ENCODE assay signal across 1 cellular context in genomic region chr6:52670502-52671409, GRCh38.
A peak's percentile ranks its signal among the peaks of the same experiment; 100 is the strongest.
TF ChIP-seq lines count a peak whose summit lies in the region.

Gene TMEM14A (plus strand): TSS chr6:52671113. CDS start chr6:52677103, 5,990 bp downstream.

TF ChIP-seq in GM12878, 131 proteins besides CTCF, POLR2A, EP300 and RAD21 (continued from another document and continues in another):
- TF ChIP-seq, protein P1, sequence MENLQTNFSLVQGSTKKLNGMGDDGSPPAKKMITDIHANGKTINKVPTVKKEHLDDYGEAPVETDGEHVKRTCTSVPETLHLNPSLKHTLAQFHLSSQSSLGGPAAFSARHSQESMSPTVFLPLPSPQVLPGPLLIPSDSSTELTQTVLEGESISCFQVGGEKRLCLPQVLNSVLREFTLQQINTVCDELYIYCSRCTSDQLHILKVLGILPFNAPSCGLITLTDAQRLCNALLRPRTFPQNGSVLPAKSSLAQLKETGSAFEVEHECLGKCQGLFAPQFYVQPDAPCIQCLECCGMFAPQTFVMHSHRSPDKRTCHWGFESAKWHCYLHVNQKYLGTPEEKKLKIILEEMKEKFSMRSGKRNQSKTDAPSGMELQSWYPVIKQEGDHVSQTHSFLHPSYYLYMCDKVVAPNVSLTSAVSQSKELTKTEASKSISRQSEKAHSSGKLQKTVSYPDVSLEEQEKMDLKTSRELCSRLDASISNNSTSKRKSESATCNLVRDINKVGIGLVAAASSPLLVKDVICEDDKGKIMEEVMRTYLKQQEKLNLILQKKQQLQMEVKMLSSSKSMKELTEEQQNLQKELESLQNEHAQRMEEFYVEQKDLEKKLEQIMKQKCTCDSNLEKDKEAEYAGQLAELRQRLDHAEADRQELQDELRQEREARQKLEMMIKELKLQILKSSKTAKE (IDR thresholded peaks at IDR 0.05; ENCODE audit: low read depth, poor library complexity, severe bottlenecking): peak; percentile 49
- TF ChIP-seq HCFC1 (IDR thresholded peaks at IDR 0.05; ENCODE audit: low read length) (no peak), MEF2B (IDR thresholded peaks at IDR 0.05; ENCODE audit: partially characterized antibody, poor library complexity, severe bottlenecking) (no peak), ZBED1 (IDR thresholded peaks at IDR 0.05; ENCODE audit: borderline replicate concordance) (no peak), ASH2L (IDR thresholded peaks at IDR 0.05; ENCODE audit: borderline replicate concordance, low read depth) (no peak), HDGF (IDR thresholded peaks at IDR 0.05) (peak; percentile 76; the same call in 1 of the 2 replicates), HSF1 (IDR thresholded peaks at IDR 0.05; ENCODE audit: low read depth, low read length) (no peak), SUZ12 (IDR thresholded peaks at IDR 0.05; ENCODE audit: unreplicated experiment) (no peak), RUNX3 (IDR thresholded peaks at IDR 0.05; ENCODE audit: low read length) (no peak), CREM (IDR thresholded peaks at IDR 0.05; ENCODE audit: low read depth) (no peak), RELA (IDR thresholded peaks at IDR 0.05; ENCODE audit: borderline replicate concordance, partially characterized antibody) (peak; percentile 51), CEBPB (IDR thresholded peaks at IDR 0.05; ENCODE audit: borderline replicate concordance in 1 of 2, low read depth in 2 of 2, low read length in 2 of 2) (no peak), NR2C1 (IDR thresholded peaks at IDR 0.05) (no peak), ZBTB4 (CRISPR knock-in tag; IDR thresholded peaks at IDR 0.05) (no peak), CBX3 (IDR thresholded peaks at IDR 0.05; ENCODE audit: borderline replicate concordance, low read depth) (no peak), YY1 (IDR thresholded peaks at IDR 0.05; ENCODE audit: low read depth, low read length) (peak; percentile 34; the same call in 1 of the 2 replicates), NR2C2 (IDR thresholded peaks at IDR 0.05; ENCODE audit: borderline replicate concordance, control insufficient read depth, insufficient read length, low read depth) (no peak), MYB (IDR thresholded peaks at IDR 0.05; ENCODE audit: borderline replicate concordance, low read depth, low read length) (no peak), ZNF274 (IDR thresholded peaks at IDR 0.05; ENCODE audit: insufficient read depth, insufficient read length) (no peak), E4F1 (IDR thresholded peaks at IDR 0.05; ENCODE audit: borderline replicate concordance, partially characterized antibody) (peak; percentile 35), PML (IDR thresholded peaks at IDR 0.05; ENCODE audit: low read length) (peak; percentile 58), FOXM1 (IDR thresholded peaks at IDR 0.05; ENCODE audit: low read depth, low read length) (no peak), CHD2 (IDR thresholded peaks at IDR 0.05; ENCODE audit: borderline replicate concordance, low read depth, low read length) (no peak; the same call in 1 of the 2 replicates), KAT2A (conservative IDR thresholded peaks at IDR 0.05; ENCODE audit: control insufficient read depth, low read depth, low read length) (no peak), SRF (IDR thresholded peaks at IDR 0.05; ENCODE audit: low read depth in 2 of 2, low read length in 2 of 2) (no peak), MEF2A (IDR thresholded peaks at IDR 0.05; ENCODE audit: insufficient read depth, low read depth, low read length) (no peak), ATF2 (IDR thresholded peaks at IDR 0.05; ENCODE audit: low read length) (no peak), TARDBP (IDR thresholded peaks at IDR 0.05; ENCODE audit: borderline replicate concordance) (no peak), CBFB (IDR thresholded peaks at IDR 0.05; ENCODE audit: low read depth) (no peak), TAF1 (IDR thresholded peaks at IDR 0.05; ENCODE audit: borderline replicate concordance, low read depth, low read length) (peak; percentile 59; the same call in 1 of the 2 replicates), PBX3 (IDR thresholded peaks at IDR 0.05; ENCODE audit: insufficient replicate concordance, low read depth, low read length) (no peak), MAX (IDR thresholded peaks at IDR 0.05; ENCODE audit: low read depth, low read length) (0 out of 2 replicates have a peak, but pooled peaks have one; percentile 3), MYC (IDR thresholded peaks at IDR 0.05; ENCODE audit: insufficient read depth, insufficient read length, insufficient replicate concordance, low read length, severe bottlenecking) (no peak), BCLAF1 (IDR thresholded peaks at IDR 0.05) (no peak), ZZZ3 (IDR thresholded peaks at IDR 0.05; ENCODE audit: control insufficient read depth, insufficient read length, low read depth) (no peak), ZBTB40 (IDR thresholded peaks at IDR 0.05; ENCODE audit: borderline replicate concordance) (no peak), EED (IDR thresholded peaks at IDR 0.05; ENCODE audit: low read depth) (no peak), POLR2AphosphoS2 (IDR thresholded peaks at IDR 0.05; ENCODE audit: low read depth, low read length) (no peak), ATF7 (IDR thresholded peaks at IDR 0.05; ENCODE audit: low read depth) (no peak), POU2F2 (IDR thresholded peaks at IDR 0.05; ENCODE audit: borderline replicate concordance, low read depth, low read length) (peak; percentile 63; the same call in 1 of the 3 replicates), SIN3A (IDR thresholded peaks at IDR 0.05; ENCODE audit: low read depth, low read length) (no peak), ZNF24 (IDR thresholded peaks at IDR 0.05) (no peak), EZH2 (IDR thresholded peaks at IDR 0.05; ENCODE audit: borderline replicate concordance, control insufficient read depth, low read depth, low read length) (no peak), RFX5 (IDR thresholded peaks at IDR 0.05; ENCODE audit: low read depth, low read length) (no peak)
